18 cellular contexts compared by ENCODE assay signal in genomic region chr14:104168603-104169002, GRCh38. TPM values are rescaled to one million over a fixed set of nuclear protein-coding genes. Genes with fewer than 3 reads are reported as not detected.
DNase-seq lines count a peak whose midpoint lies in the region; ATAC-seq and TF ChIP-seq lines count a peak whose summit lies in the region.
"Had no signal": no experiment of that assay in that cellular context is flagged by ENCODE, and none has a peak within 500 bp of the region (broad histone marks: within the 10 kb centered on the region; RNA-seq: fewer than 3 reads in every experiment).

No MANE protein-coding gene starts in this region.

- 0 out of 2 replicates have a peak, but pooled peaks cover 5% of the 10 kb centered on the region for H3F3A ChIP-seq in GM23338 (replicated peaks; ENCODE audit: low read depth)

- TF ChIP-seq EP300 in suprapubic skin (IDR thresholded peaks at IDR 0.05), result no peak

- H2BK12ac ChIP-seq in neuronal stem cell (ENCODE audit: low read length), result no peak overlapping the region

- ATAC-seq in GM23338 (no peak), lower lobe of right lung (no peak)
- ATAC-seq: CD8-positive, alpha-beta T cell; HCT116; HepG2 had no signal

- H4K20me1 ChIP-seq in GM23338 (replicated peaks; ENCODE audit: insufficient read depth), result peaks cover 4% of the 10 kb centered on the region

- peak overlapping the region; percentile 78 for H3K27ac ChIP-seq in left ventricle myocardium inferior (replicated peaks)
- H3K27ac ChIP-seq in right atrium auricular region, result no peak overlapping the region
- H3K27ac ChIP-seq in GM23338 (ENCODE audit: low read depth), result no peak overlapping the region
- H3K27ac ChIP-seq in neuronal stem cell (replicated peaks; ENCODE audit: low read length), result no peak overlapping the region
- no peak overlapping the region for H3K27ac ChIP-seq in suprapubic skin
- no peak overlapping the region for H3K27ac ChIP-seq in lower lobe of right lung

- no peaks in the 10 kb centered on the region for H3K36me3 ChIP-seq in left ventricle myocardium inferior
- no peaks in the 10 kb centered on the region for H3K36me3 ChIP-seq in right atrium auricular region
- no peaks in the 10 kb centered on the region for H3K36me3 ChIP-seq in GM23338 (ENCODE audit: insufficient read depth)
- H3K36me3 ChIP-seq in NT2/D1 (ENCODE audit: insufficient read depth, insufficient read length, low read length), result peaks cover 16% of the 10 kb centered on the region
- peaks cover 2 to 7% of the 10 kb centered on the region in 2 donors for H3K36me3 ChIP-seq in neuronal stem cell (replicated peaks in 1 of 2; ENCODE audit: control insufficient read depth in 2 of 2, insufficient read depth in 2 of 2, low read length in 2 of 2)
- no peaks in the 10 kb centered on the region for H3K36me3 ChIP-seq in suprapubic skin
- no peaks in the 10 kb centered on the region for H3K36me3 ChIP-seq in lower lobe of right lung

- H3K79me1 ChIP-seq in neuronal stem cell (ENCODE audit: low read depth, low read length), result peaks cover 10% of the 10 kb centered on the region

- H3K79me2 ChIP-seq in GM23338 (replicated peaks; ENCODE audit: insufficient read depth), result peaks cover 10% of the 10 kb centered on the region

- H3K27me3 Mint-ChIP-seq in GM23338 (ENCODE audit: insufficient read depth, low read depth, poor library complexity), result peaks cover 8% of the 10 kb centered on the region
- no peaks in the 10 kb centered on the region for H3K27me3 Mint-ChIP-seq in activated naive CD8-positive, alpha-beta T cell treated with anti-CD3 and anti-CD28 coated beads for 36 hours

- intact Hi-C loops in left ventricle myocardium inferior (cut with micrococcal nuclease), result no loop called here
- intact Hi-C loops in lower lobe of right lung (cut with DNase I), result no loop called here

- H3K9me3 ChIP-seq in left ventricle myocardium inferior (replicated peaks) (no peaks in the 10 kb centered on the region), right atrium auricular region (no peaks in the 10 kb centered on the region), NT2/D1 (ENCODE audit: insufficient read depth, low read length) (no peaks in the 10 kb centered on the region), neuronal stem cell (replicated peaks in 1 of 2; ENCODE audit: control insufficient read depth in 2 of 2, insufficient read depth in 1 of 2, low read depth in 1 of 2, low read length in 2 of 2) (no peaks in the 10 kb centered on the region), suprapubic skin (no peaks in the 10 kb centered on the region), lower lobe of right lung (no peaks in the 10 kb centered on the region)

- no peak overlapping the region for H4K8ac ChIP-seq in neuronal stem cell (ENCODE audit: low read depth, low read length)

- H3K9ac ChIP-seq in NT2/D1 (ENCODE audit: insufficient read length, low read depth) (peak overlapping the region; percentile 42), neuronal stem cell (ENCODE audit: low read depth, low read length, poor library complexity) (peak overlapping the region; percentile 84)

- H3K36me3 Mint-ChIP-seq in GM23338 (ENCODE audit: low read depth), result no peaks in the 10 kb centered on the region
- H3K36me3 Mint-ChIP-seq in activated naive CD8-positive, alpha-beta T cell treated with anti-CD3 and anti-CD28 coated beads for 36 hours, result no peaks in the 10 kb centered on the region
- H3K36me3 Mint-ChIP-seq: CD8-positive, alpha-beta T cell; IgD-negative memory B cell had no signal

- H3K4me3 ChIP-seq in left ventricle myocardium inferior (no peak overlapping the region), right atrium auricular region (no peak overlapping the region), GM23338 (no peak overlapping the region), NT2/D1 (ENCODE audit: insufficient read length, low read depth) (no peak overlapping the region), neuronal stem cell (ENCODE audit: low read length in 2 of 2) (no peak overlapping the region), suprapubic skin (no peak overlapping the region), lower lobe of right lung (no peak overlapping the region)

- H3K27me3 ChIP-seq in left ventricle myocardium inferior (ENCODE audit: low read depth), result no peaks in the 10 kb centered on the region
- no peaks in the 10 kb centered on the region for H3K27me3 ChIP-seq in right atrium auricular region
- H3K27me3 ChIP-seq in GM23338 (ENCODE audit: insufficient read depth), result no peaks in the 10 kb centered on the region
- no peaks in the 10 kb centered on the region for H3K27me3 ChIP-seq in NT2/D1 (ENCODE audit: insufficient read depth, insufficient read length)
- no peaks in the 10 kb centered on the region for H3K27me3 ChIP-seq in neuronal stem cell (ENCODE audit: control insufficient read depth in 3 of 3, insufficient read depth in 3 of 3, low read depth in 1 of 3, low read length in 3 of 3)
- peaks cover 12% of the 10 kb centered on the region for H3K27me3 ChIP-seq in suprapubic skin
- no peaks in the 10 kb centered on the region for H3K27me3 ChIP-seq in lower lobe of right lung (ENCODE audit: low read depth)

- DNase-seq in left ventricle myocardium inferior (no peak), right atrium auricular region (ENCODE audit: low spot score) (no peak), GM23338 (ENCODE audit: low spot score) (no peak), NT2/D1 (ENCODE audit: low read depth, low spot score) (no peak), neuronal stem cell (ENCODE audit: low spot score) (no peak), suprapubic skin (ENCODE audit: low spot score in 2 of 2) (no peak), lower lobe of right lung (no peak)
- DNase-seq in activated naive CD8-positive, alpha-beta T cell treated with anti-CD3 and anti-CD28 coated beads for 36 hours, result no peak
- DNase-seq: ACHN; Calu3; CD8-positive, alpha-beta T cell; DMS79 treated with DMSO at 0.1 percent for 48 hours; GF-D8; HFFc6; KBM-7 had no signal

- no peak overlapping the region for H2AFZ ChIP-seq in GM23338
- H2AFZ ChIP-seq in neuronal stem cell (ENCODE audit: low read length), result no peak overlapping the region

- peak overlapping the region; percentile 24 for H2BK5ac ChIP-seq in neuronal stem cell (ENCODE audit: low read length)

- H3K4me1 Mint-ChIP-seq in GM23338, result peaks cover 24% of the 10 kb centered on the region
- H3K4me1 Mint-ChIP-seq in activated naive CD8-positive, alpha-beta T cell treated with anti-CD3 and anti-CD28 coated beads for 36 hours, result no peaks in the 10 kb centered on the region
- H3K4me1 Mint-ChIP-seq: IgD-negative memory B cell had no signal

- H3K18ac ChIP-seq in neuronal stem cell (ENCODE audit: low read length), result peak overlapping the region; percentile 81

- no CpG with 5 or more reads among the region's 15 CpGs for WGBS in neuronal stem cell (ENCODE audit: extremely low coverage in 2 of 2, insufficient read length in 2 of 2, insufficient replicate concordance in 1 of 2), 2 donors
- WGBS in suprapubic skin, result no CpG with 5 or more reads among the region's 15 CpGs

- H3K9me3 Mint-ChIP-seq in GM23338, result no peaks in the 10 kb centered on the region
- no peaks in the 10 kb centered on the region for H3K9me3 Mint-ChIP-seq in activated naive CD8-positive, alpha-beta T cell treated with anti-CD3 and anti-CD28 coated beads for 36 hours
- H3K9me3 Mint-ChIP-seq: CD8-positive, alpha-beta T cell; IgD-negative memory B cell had no signal

- no peak overlapping the region for H3K4me3 Mint-ChIP-seq in GM23338
- H3K4me3 Mint-ChIP-seq in activated naive CD8-positive, alpha-beta T cell treated with anti-CD3 and anti-CD28 coated beads for 36 hours, result no peak overlapping the region
- H3K4me3 Mint-ChIP-seq: CD8-positive, alpha-beta T cell; HFFc6; IgD-negative memory B cell had no signal

- H3K9me2 ChIP-seq in GM23338 (ENCODE audit: insufficient read depth), result no peaks in the 10 kb centered on the region

- no peak overlapping the region for H2BK120ac ChIP-seq in neuronal stem cell (ENCODE audit: low read depth, low read length)

- H3K23ac ChIP-seq in neuronal stem cell (ENCODE audit: low read depth, low read length, poor library complexity), result peak overlapping the region; percentile 55

- H3K4ac ChIP-seq in neuronal stem cell (ENCODE audit: low read length), result no peak overlapping the region

- peaks cover 52% of the 10 kb centered on the region for H3K4me1 ChIP-seq in left ventricle myocardium inferior
- peaks cover 0 to 28% of the 10 kb centered on the region in 2 donors for H3K4me1 ChIP-seq in right atrium auricular region
- H3K4me1 ChIP-seq in GM23338 (ENCODE audit: insufficient read depth), result peaks cover 25% of the 10 kb centered on the region
- H3K4me1 ChIP-seq in NT2/D1 (ENCODE audit: insufficient read depth, insufficient read length), result peaks cover 27% of the 10 kb centered on the region
- H3K4me1 ChIP-seq in neuronal stem cell (ENCODE audit: control insufficient read depth in 2 of 2, insufficient read depth in 1 of 2, low read depth in 1 of 2, low read length in 2 of 2), result peaks cover 19 to 21% of the 10 kb centered on the region in 2 donors
- peaks cover 16% of the 10 kb centered on the region for H3K4me1 ChIP-seq in suprapubic skin
- peaks cover 8% of the 10 kb centered on the region for H3K4me1 ChIP-seq in lower lobe of right lung

- H3K14ac ChIP-seq in neuronal stem cell (ENCODE audit: low read length), result peak overlapping the region; percentile 94

- peak overlapping the region; percentile 28 for H2AK5ac ChIP-seq in neuronal stem cell (ENCODE audit: low read depth, low read length)

- no peak overlapping the region for H2BK15ac ChIP-seq in neuronal stem cell (ENCODE audit: low read length)

- TF ChIP-seq POLR2A in suprapubic skin (IDR thresholded peaks at IDR 0.05), result no peak

- no peak for TF ChIP-seq CTCF in left ventricle myocardium inferior (IDR thresholded peaks at IDR 0.05; ENCODE audit: borderline replicate concordance)
- no peak for TF ChIP-seq CTCF in right atrium auricular region (IDR thresholded peaks at IDR 0.05)
- TF ChIP-seq CTCF in GM23338 (conservative IDR thresholded peaks at IDR 0.05; ENCODE audit: low read depth in 2 of 2), result no peak
- no peak for TF ChIP-seq CTCF in suprapubic skin (IDR thresholded peaks at IDR 0.05)
- TF ChIP-seq CTCF in lower lobe of right lung (IDR thresholded peaks at IDR 0.05), result no peak

- H3K4me2 ChIP-seq in GM23338 (0 out of 2 replicates have a peak overlapping the region, but pooled peaks have one; percentile 72), neuronal stem cell (ENCODE audit: insufficient read depth, low read length, poor library complexity, severe bottlenecking) (no peak overlapping the region)

- no peak overlapping the region for H4K91ac ChIP-seq in neuronal stem cell (ENCODE audit: low read depth, low read length, poor library complexity)

- H3K27ac Mint-ChIP-seq in GM23338, result no peak overlapping the region
- H3K27ac Mint-ChIP-seq in activated naive CD8-positive, alpha-beta T cell treated with anti-CD3 and anti-CD28 coated beads for 36 hours, result no peak overlapping the region
- H3K27ac Mint-ChIP-seq: CD8-positive, alpha-beta T cell; HFFc6 had no signal

RNA-seq across cellular contexts. Expression of gene KIF26A, which starts 30.2 kb away (rescaled TPM):
- total RNA-seq in left ventricle myocardium inferior (6.5 TPM), right atrium auricular region (10 to 100 TPM in 1 of 2 donors, 1 to 10 TPM in 1; 5.6 to 14.1 TPM), suprapubic skin (1 to 10 TPM; 2.1 to 6.1 (median 4.6) TPM), lower lobe of right lung (4.4 TPM)
- total RNA-seq in GM23338 (2014; rRNA removed; shearing (Covaris generic)), result 82.9 and 103 TPM in 2 replicates
- polyA plus RNA-seq in GM23338 (2016; fragmentation: Nextera tagmentation; extraction: Ambion mirVana), result 5.6 and 6.4 TPM in 2 replicates
- polyA plus RNA-seq in neuronal stem cell (2013, experiment 1 of 2), result 14.6 TPM
- polyA plus RNA-seq in neuronal stem cell (2013, experiment 2 of 2), result 14.0 TPM
- under 1 TPM; 0.89 to 0.94 TPM for total RNA-seq in activated naive CD8-positive, alpha-beta T cell treated with anti-CD3 and anti-CD28 coated beads for 36 hours
- total RNA-seq: HepG2 had no signal
- polyA plus RNA-seq: HepG2, IgD-negative memory B cell had no signal
